15 cellular contexts compared by ENCODE assay signal in genomic region chr11:73996161-73996747, GRCh38. TPM values are rescaled to one million over a fixed set of nuclear protein-coding genes. Genes with fewer than 3 reads are reported as not detected.
DNase-seq lines count a peak whose midpoint lies in the region; ATAC-seq and TF ChIP-seq lines count a peak whose summit lies in the region.
"Had no signal": no experiment of that assay in that cellular context is flagged by ENCODE, and none has a peak within 500 bp of the region (broad histone marks: within the 10 kb centered on the region; RNA-seq: fewer than 3 reads in every experiment).

No MANE protein-coding gene starts in this region.

- H3K9ac ChIP-seq in mucosa of rectum (ENCODE audit: low read depth in 1 of 2, low read length in 2 of 2) = no peak overlapping the region

- TF ChIP-seq CTCF in CD4-positive, alpha-beta T cell (IDR thresholded peaks at IDR 0.05) = no peak
- TF ChIP-seq CTCF in left ventricle myocardium inferior (IDR thresholded peaks at IDR 0.05; ENCODE audit: borderline replicate concordance) = no peak

- intact Hi-C loops in CD4-positive, alpha-beta T cell (cut with DNase I, micrococcal nuclease) = loop anchor here (1.0 to 5.0 kb wide), 2 partner anchors 13 to 36 kb away; no protein-coding TSS in a partner anchor
- intact Hi-C loops in left ventricle myocardium inferior (cut with micrococcal nuclease) = no loop called here

- CTCF ChIA-PET in CD4-positive, alpha-beta T cell (lab: Charles Lee) = interaction anchor here (1.6 to 4.4 kb wide), 2 partner anchors 9 to 23 kb away, joined by 3 to 22 read pairs; no protein-coding TSS in a partner anchor
- CTCF ChIA-PET in activated CD8-positive, alpha-beta T cell treated with anti-CD3 and anti-CD28 coated beads, Interleukin-2, amount 10 ng/mL, durations not matched to agents 7 days and 5 days (lab: Charles Lee) = interaction anchor here (1.8 to 2.4 kb wide), 3 partner anchors 9 to 16 kb away, joined by 5 to 20 read pairs (median 10); partner anchors contain the start of gene UCP2

- no peaks in the 10 kb centered on the region for H3K27me3 ChIP-seq in CD4-positive, alpha-beta T cell (ENCODE audit: control insufficient read depth, insufficient read depth, low read length)
- H3K27me3 ChIP-seq in mucosa of rectum (ENCODE audit: control insufficient read depth in 2 of 2, insufficient read depth in 2 of 2, low read length in 2 of 2) (no peaks in the 10 kb centered on the region), left ventricle myocardium inferior (ENCODE audit: low read depth) (no peaks in the 10 kb centered on the region)

- POLR2A ChIA-PET in CD4-positive, alpha-beta T cell (lab: Charles Lee) = interaction anchor here (0.7 to 11.2 kb wide), 10 partner anchors 9 to 423 kb away, joined by 3 to 264 read pairs (median 10); partner anchors contain the start of genes UCP2 and UCP3
- POLR2A ChIA-PET in activated CD8-positive, alpha-beta T cell treated with anti-CD3 and anti-CD28 coated beads, Interleukin-2, amount 10 ng/mL, durations not matched to agents 7 days and 5 days (lab: Charles Lee) = interaction anchor here (1.0 to 9.6 kb wide), 10 partner anchors 9 to 175 kb away, joined by 3 to 187 read pairs (median 10); partner anchors contain the start of genes C2CD3, PPME1, UCP2 and UCP3

- peaks cover 2% of the 10 kb centered on the region in 2 donors for H3K36me3 ChIP-seq in mucosa of rectum (ENCODE audit: control insufficient read depth in 2 of 2, insufficient read depth in 2 of 2, low read length in 2 of 2)
- peaks cover 9% of the 10 kb centered on the region for H3K36me3 ChIP-seq in left ventricle myocardium inferior

- H3K4me1 ChIP-seq in mucosa of rectum (ENCODE audit: control insufficient read depth in 2 of 2, insufficient read depth in 2 of 2, low read length in 2 of 2) (peaks cover 0 to 5% of the 10 kb centered on the region in 2 donors), left ventricle myocardium inferior (no peaks in the 10 kb centered on the region)

- DNase-seq in CD4-positive, alpha-beta T cell = no peak
- no peak for DNase-seq in activated CD8-positive, alpha-beta T cell treated with anti-CD3 and anti-CD28 coated beads, Interleukin-2, amount 10 ng/mL, durations not matched to agents 7 days and 5 days
- DNase-seq in NCI-H526 treated with DMSO at 0.1 percent for 48 hours (lab: John Stamatoyannopoulos, UW) (no peak), left ventricle myocardium inferior (no peak)
- DNase-seq: effector CD8-positive, alpha-beta T cell; nucleus accumbens; Right ventricle myocardium superior; stimulated activated CD4-positive, alpha-beta T cell treated with anti-CD3 and anti-CD28 coated beads, Interleukin-15, amount 100 ng/mL, for 24 hours had no signal

- H3K9me3 Mint-ChIP-seq in CD4-positive, alpha-beta T cell = no peaks in the 10 kb centered on the region
- no peaks in the 10 kb centered on the region for H3K9me3 Mint-ChIP-seq in activated CD8-positive, alpha-beta T cell treated with anti-CD3 and anti-CD28 coated beads, Interleukin-2, amount 10 ng/mL, durations not matched to agents 7 days and 5 days (ENCODE audit: insufficient read depth)

- peak overlapping the region; percentile 79 for H3K4me3 Mint-ChIP-seq in CD4-positive, alpha-beta T cell
- H3K4me3 Mint-ChIP-seq in activated CD8-positive, alpha-beta T cell treated with anti-CD3 and anti-CD28 coated beads, Interleukin-2, amount 10 ng/mL, durations not matched to agents 7 days and 5 days = peak overlapping the region; percentile 72

- H3K36me3 Mint-ChIP-seq in CD4-positive, alpha-beta T cell (ENCODE audit: low read depth) = no peaks in the 10 kb centered on the region
- peaks cover 8% of the 10 kb centered on the region for H3K36me3 Mint-ChIP-seq in activated CD8-positive, alpha-beta T cell treated with anti-CD3 and anti-CD28 coated beads, Interleukin-2, amount 10 ng/mL, durations not matched to agents 7 days and 5 days (ENCODE audit: low read depth)

- H3K27ac Mint-ChIP-seq in CD4-positive, alpha-beta T cell = peak overlapping the region; percentile 95
- peak overlapping the region; percentile 94 for H3K27ac Mint-ChIP-seq in activated CD8-positive, alpha-beta T cell treated with anti-CD3 and anti-CD28 coated beads, Interleukin-2, amount 10 ng/mL, durations not matched to agents 7 days and 5 days

- peak; percentile 4 for ATAC-seq in CD4-positive, alpha-beta T cell (ENCODE audit: poor library complexity)
- ATAC-seq in GM18498 (IDR thresholded peaks at IDR 0.05; ENCODE audit: unreplicated experiment) (peak; percentile 14), HG02798 (IDR thresholded peaks at IDR 0.05; ENCODE audit: poor library complexity, unreplicated experiment) (no peak), HG02970 (IDR thresholded peaks at IDR 0.05; ENCODE audit: low FRiP score, unreplicated experiment) (no peak)
- ATAC-seq in activated CD8-positive, alpha-beta T cell treated with anti-CD3 and anti-CD28 coated beads, Interleukin-2, amount 10 ng/mL, durations not matched to agents 7 days and 5 days = peak; percentile 19
- ATAC-seq: K562 had no signal

- H3K27me3 Mint-ChIP-seq in CD4-positive, alpha-beta T cell = no peaks in the 10 kb centered on the region
- no peaks in the 10 kb centered on the region for H3K27me3 Mint-ChIP-seq in activated CD8-positive, alpha-beta T cell treated with anti-CD3 and anti-CD28 coated beads, Interleukin-2, amount 10 ng/mL, durations not matched to agents 7 days and 5 days (ENCODE audit: low read depth)

- H3K4me3 ChIP-seq in mucosa of rectum (ENCODE audit: low read length in 2 of 2) (no peak overlapping the region), left ventricle myocardium inferior (no peak overlapping the region)
- H3K4me3 ChIP-seq: K562 had no signal

- H3K9me3 ChIP-seq in CD4-positive, alpha-beta T cell (ENCODE audit: control insufficient read depth, low read length) = no peaks in the 10 kb centered on the region
- H3K9me3 ChIP-seq in mucosa of rectum (ENCODE audit: control insufficient read depth in 2 of 2, low read length in 2 of 2) (no peaks in the 10 kb centered on the region), left ventricle myocardium inferior (replicated peaks) (no peaks in the 10 kb centered on the region)

- peaks cover 69% of the 10 kb centered on the region for H3K4me1 Mint-ChIP-seq in CD4-positive, alpha-beta T cell (ENCODE audit: low read depth)
- H3K4me1 Mint-ChIP-seq in activated CD8-positive, alpha-beta T cell treated with anti-CD3 and anti-CD28 coated beads, Interleukin-2, amount 10 ng/mL, durations not matched to agents 7 days and 5 days (ENCODE audit: low read depth) = peaks cover 70% of the 10 kb centered on the region

- H3K27ac ChIP-seq in CD4-positive, alpha-beta T cell (ENCODE audit: low read depth, low read length) = peak overlapping the region; percentile 80
- H3K27ac ChIP-seq in mucosa of rectum (ENCODE audit: low read depth in 2 of 2, low read length in 2 of 2) (peak overlapping the region; percentile 2 to 4), left ventricle myocardium inferior (replicated peaks) (no peak overlapping the region)

RNA-seq across cellular contexts. Expression of gene UCP3, which starts 12.6 kb away (rescaled TPM):
- total RNA-seq in CD4-positive, alpha-beta T cell = 1 to 10 TPM; 3.0 to 3.7 TPM
- 1 to 10 TPM; 2.9 TPM for total RNA-seq in activated CD8-positive, alpha-beta T cell treated with anti-CD3 and anti-CD28 coated beads, Interleukin-2, amount 10 ng/mL, durations not matched to agents 7 days and 5 days
- total RNA-seq in left ventricle myocardium inferior = 2.7 TPM

RNA-seq across cellular contexts. Expression of gene UCP2, which starts 13.6 kb away (rescaled TPM):
- 100 to 1,000 TPM; 467 to 468 TPM for total RNA-seq in CD4-positive, alpha-beta T cell
- 100 to 1,000 TPM; 205 to 218 TPM for total RNA-seq in activated CD8-positive, alpha-beta T cell treated with anti-CD3 and anti-CD28 coated beads, Interleukin-2, amount 10 ng/mL, durations not matched to agents 7 days and 5 days
- total RNA-seq in left ventricle myocardium inferior = 23.4 TPM

RNA-seq across cellular contexts. Expression of gene DNAJB13, which starts 45.4 kb away (rescaled TPM):
- total RNA-seq in CD4-positive, alpha-beta T cell = not detected
- total RNA-seq in activated CD8-positive, alpha-beta T cell treated with anti-CD3 and anti-CD28 coated beads, Interleukin-2, amount 10 ng/mL, durations not matched to agents 7 days and 5 days = not detected
- total RNA-seq in left ventricle myocardium inferior = not detected
- total RNA-seq: aorta, K562, NCI-H460, Right ventricle myocardium superior had no signal

Comparison
In these comparisons a context has a peak if more than half of its experiments do, and no peak if none do; other contexts are left out.
1. ATAC-seq: peak in CD4-positive, alpha-beta T cell (single experiment), GM18498 (single experiment) and activated CD8-positive, alpha-beta T cell treated with anti-CD3 and anti-CD28 coated beads, Interleukin-2, amount 10 ng/mL, durations not matched to agents 7 days and 5 days (single experiment); none in HG02798 (single experiment) and HG02970 (single experiment).